22 cellular contexts compared by ENCODE assay signal in the genomic region with DNA sequence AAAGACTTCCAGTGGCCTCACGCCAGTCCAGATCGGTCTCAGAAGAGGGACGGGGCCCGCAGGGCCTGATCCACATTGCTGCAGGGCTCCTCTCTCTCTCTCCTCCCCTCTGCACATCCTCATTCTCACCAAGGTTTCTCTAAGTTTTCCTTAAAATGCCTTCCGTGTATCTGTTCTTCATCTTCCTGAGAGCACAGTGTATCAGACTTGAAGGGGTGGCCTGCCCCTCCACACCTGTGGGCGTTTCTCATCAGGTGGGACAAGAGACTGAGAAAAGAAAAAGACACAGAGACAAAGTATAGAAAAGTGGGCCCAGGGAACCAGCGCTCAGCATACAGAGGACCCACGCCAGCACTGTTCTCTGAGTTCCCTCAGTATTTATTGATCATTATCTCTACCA.
"Had no signal": no experiment of that assay in that cellular context is flagged by ENCODE, and none has a peak within 500 bp of the region (broad histone marks: within the 10 kb centered on the region; RNA-seq: fewer than 3 reads in every experiment).

No MANE protein-coding gene starts in this region.

- ATAC-seq: left lobe of liver; naive thymus-derived CD4-positive, alpha-beta T cell; right lobe of liver; stimulated activated naive CD8-positive, alpha-beta T cell treated with anti-CD3 and anti-CD28 coated beads, Interleukin-15, amount 100 ng/mL, for 72 hours had no signal

- H3K27me3 ChIP-seq: neural progenitor cell, right lobe of liver had no signal

- H3K27ac ChIP-seq: coronary artery, neural progenitor cell, parathyroid adenoma, right lobe of liver, suprapubic skin, transverse colon had no signal

- H3K9me3 Mint-ChIP-seq: naive thymus-derived CD4-positive, alpha-beta T cell; nephron; neural progenitor cell; stimulated activated naive CD8-positive, alpha-beta T cell treated with anti-CD3 and anti-CD28 coated beads, Interleukin-15, amount 100 ng/mL, for 72 hours had no signal

- H3K36me3 ChIP-seq: neural progenitor cell, suprapubic skin, transverse colon had no signal

- H3K36me3 Mint-ChIP-seq: naive thymus-derived CD4-positive, alpha-beta T cell; neural progenitor cell had no signal

- H3K9me3 ChIP-seq: right lobe of liver, suprapubic skin, transverse colon had no signal

- H3K27ac Mint-ChIP-seq: naive thymus-derived CD4-positive, alpha-beta T cell; nephron; neural progenitor cell; progenitor cell of endocrine pancreas; stimulated activated naive CD8-positive, alpha-beta T cell treated with anti-CD3 and anti-CD28 coated beads, Interleukin-15, amount 100 ng/mL, for 72 hours had no signal

- H3K4me1 Mint-ChIP-seq: nephron, neural progenitor cell had no signal

- H3K4me3 ChIP-seq: coronary artery, neural progenitor cell, right lobe of liver, smooth muscle cell, suprapubic skin, transverse colon had no signal

- H3K9ac ChIP-seq: neural progenitor cell, parathyroid adenoma had no signal

- H3K4me1 ChIP-seq: neural progenitor cell, parathyroid adenoma, suprapubic skin, transverse colon had no signal

- H3K4me3 Mint-ChIP-seq: naive thymus-derived CD4-positive, alpha-beta T cell; nephron; neural progenitor cell; stimulated activated naive CD8-positive, alpha-beta T cell treated with anti-CD3 and anti-CD28 coated beads, Interleukin-15, amount 100 ng/mL, for 72 hours had no signal

- DNase-seq: dermis blood vessel endothelial cell; effector memory CD4-positive, alpha-beta T cell; kidney; mesenchymal stem cell; midbrain; naive thymus-derived CD4-positive, alpha-beta T cell; right lobe of liver; stimulated activated CD4-positive, alpha-beta T cell treated with anti-CD3 and anti-CD28 coated beads, Interleukin-12 subunit alpha, Interleukin-12 subunit beta, amount 100 ng/mL, for 4 hours; stimulated activated CD4-positive, alpha-beta T cell treated with anti-CD3 and anti-CD28 coated beads, Interleukin-1b, Interleukin-23, amount 100 ng/mL, for 48 hours; stimulated activated CD4-positive, alpha-beta T cell treated with anti-CD3 and anti-CD28 coated beads, Interleukin-4, amount 100 ng/mL, for 1 hour; stimulated activated CD8-positive, alpha-beta memory T cell treated with anti-CD3 and anti-CD28 coated beads, Interleukin-4, amount 100 ng/mL, for 48 hours; stimulated activated naive CD4-positive, alpha-beta T cell; stimulated activated naive CD8-positive, alpha-beta T cell treated with anti-CD3 and anti-CD28 coated beads, Interleukin-15, amount 100 ng/mL, for 72 hours; transverse colon had no signal
